31 cellular contexts compared by ENCODE assay signal in genomic region chr1:160074865-160075264, GRCh38. TPM values are rescaled to one million over a fixed set of nuclear protein-coding genes. Genes with fewer than 3 reads are reported as not detected.
"Had no signal": no experiment of that assay in that cellular context is flagged by ENCODE, and none has a peak within 500 bp of the region (broad histone marks: within the 10 kb centered on the region; RNA-seq: fewer than 3 reads in every experiment).

No MANE protein-coding gene starts in this region.

- H3K27ac ChIP-seq: stomach, suprapubic skin, testis, thoracic aorta, thyroid gland, tibial artery, tibial nerve, transverse colon, upper lobe of left lung, upper lobe of right lung, uterus, vagina had no signal

- H3K4me1 ChIP-seq: uterus had no signal

- H3K36me3 Mint-ChIP-seq: stimulated activated effector memory CD8-positive, alpha-beta T cell treated with anti-CD3 and anti-CD28 coated beads, Interleukin-12 subunit alpha, Interleukin-12 subunit beta, amount 100 ng/mL, for 72 hours; stimulated activated memory B cell treated with anti-CD40 and anti-IgM and Interleukin-4, amounts not matched to agents 10 μg/mL and 1 μg/mL and 100 μg/mL, for 72 hours; type B pancreatic cell had no signal

- H3K4me3 ChIP-seq: stomach, suprapubic skin, testis, thoracic aorta, thyroid gland, tibial artery, tibial nerve, transverse colon, upper lobe of left lung, upper lobe of right lung, uterus, vagina had no signal

- H3K27ac Mint-ChIP-seq: stimulated activated effector memory CD8-positive, alpha-beta T cell treated with anti-CD3 and anti-CD28 coated beads, Interleukin-12 subunit alpha, Interleukin-12 subunit beta, amount 100 ng/mL, for 72 hours; stimulated activated memory B cell treated with anti-CD40 and anti-IgM and Interleukin-4, amounts not matched to agents 10 μg/mL and 1 μg/mL and 100 μg/mL, for 72 hours; stimulated activated naive B cell treated with anti-CD40 and anti-IgM and Interleukin-4, amounts not matched to agents 10 μg/mL and 1 μg/mL and 100 μg/mL, for 72 hours; stimulated activated naive CD8-positive, alpha-beta T cell treated with anti-CD3 and anti-CD28 coated beads, Interleukin-15, amount 100 ng/mL, for 72 hours; stimulated activated naive CD8-positive, alpha-beta T cell treated with anti-CD3 and anti-CD28 coated beads, Interleukin-15, Interleukin-2, amounts not matched to agents 100 ng/mL and 50 ng/mL, for 24 hours; type B pancreatic cell had no signal

- FAIRE-seq: urothelium cell line had no signal

- H3K27me3 ChIP-seq: testis, thyroid gland, vagina had no signal

- DNase-seq: stimulated activated CD4-positive, alpha-beta T cell treated with anti-CD3 and anti-CD28 coated beads, Interleukin-2, amount 100 ng/mL, for 48 hours; stimulated activated CD4-positive, alpha-beta T cell treated with anti-CD3 and anti-CD28 coated beads, Interleukin-4, amount 100 ng/mL, for 1 hour; stimulated activated CD4-positive, alpha-beta T cell treated with anti-CD3 and anti-CD28 coated beads, Interleukin-4, amount 100 ng/mL, for 24 hours; stimulated activated CD4-positive, alpha-beta T cell treated with anti-CD3 and anti-CD28 coated beads, Interleukin-4, amount 100 ng/mL, for 4 hours; stimulated activated CD8-positive, alpha-beta memory T cell treated with anti-CD3 and anti-CD28 coated beads, Interleukin-4, amount 100 ng/mL, for 48 hours; stimulated activated naive B cell treated with anti-CD40 and anti-IgM and Interleukin-4, amounts not matched to agents 10 μg/mL and 1 μg/mL and 100 μg/mL, for 72 hours; stimulated activated naive CD4-positive, alpha-beta T cell; stimulated activated naive CD4-positive, alpha-beta T cell treated with Interleukin-2 at 50 U/mL for 16 hours; stimulated activated naive CD8-positive, alpha-beta T cell treated with anti-CD3 and anti-CD28 coated beads, Interleukin-15, amount 100 ng/mL, for 72 hours; stimulated activated naive CD8-positive, alpha-beta T cell treated with anti-CD3 and anti-CD28 coated beads, Interleukin-15, Interleukin-2, amounts not matched to agents 100 U/mL and 50 U/mL, for 24 hours; stomach; substantia nigra; testis; thyroid gland; tibial artery; transverse colon; trophoblast cell; upper lobe of left lung; upper lobe of right lung; uterus had no signal

- H3K9me3 Mint-ChIP-seq: stimulated activated effector memory CD8-positive, alpha-beta T cell treated with anti-CD3 and anti-CD28 coated beads, Interleukin-12 subunit alpha, Interleukin-12 subunit beta, amount 100 ng/mL, for 72 hours; stimulated activated memory B cell treated with anti-CD40 and anti-IgM and Interleukin-4, amounts not matched to agents 10 μg/mL and 1 μg/mL and 100 μg/mL, for 72 hours; stimulated activated naive B cell treated with anti-CD40 and anti-IgM and Interleukin-4, amounts not matched to agents 10 μg/mL and 1 μg/mL and 100 μg/mL, for 72 hours; stimulated activated naive CD8-positive, alpha-beta T cell treated with anti-CD3 and anti-CD28 coated beads, Interleukin-15, amount 100 ng/mL, for 72 hours; stimulated activated naive CD8-positive, alpha-beta T cell treated with anti-CD3 and anti-CD28 coated beads, Interleukin-15, Interleukin-2, amounts not matched to agents 100 ng/mL and 50 ng/mL, for 24 hours; type B pancreatic cell had no signal

- H3K36me3 ChIP-seq: stomach, suprapubic skin, thoracic aorta, thyroid gland, tibial artery, tibial nerve, transverse colon, upper lobe of left lung, upper lobe of right lung, uterus, vagina had no signal

- H3K4me3 Mint-ChIP-seq: stimulated activated effector memory CD8-positive, alpha-beta T cell treated with anti-CD3 and anti-CD28 coated beads, Interleukin-12 subunit alpha, Interleukin-12 subunit beta, amount 100 ng/mL, for 72 hours; stimulated activated memory B cell treated with anti-CD40 and anti-IgM and Interleukin-4, amounts not matched to agents 10 μg/mL and 1 μg/mL and 100 μg/mL, for 72 hours; stimulated activated naive B cell treated with anti-CD40 and anti-IgM and Interleukin-4, amounts not matched to agents 10 μg/mL and 1 μg/mL and 100 μg/mL, for 72 hours; stimulated activated naive CD8-positive, alpha-beta T cell treated with anti-CD3 and anti-CD28 coated beads, Interleukin-15, amount 100 ng/mL, for 72 hours; stimulated activated naive CD8-positive, alpha-beta T cell treated with anti-CD3 and anti-CD28 coated beads, Interleukin-15, Interleukin-2, amounts not matched to agents 100 ng/mL and 50 ng/mL, for 24 hours; type B pancreatic cell had no signal

- H3K9me3 ChIP-seq: stomach, suprapubic skin, testis, thoracic aorta, thyroid gland, tibial artery, tibial nerve, transverse colon, upper lobe of left lung, upper lobe of right lung, uterus, vagina had no signal

- ATAC-seq: stimulated activated effector memory CD8-positive, alpha-beta T cell treated with anti-CD3 and anti-CD28 coated beads, Interleukin-12 subunit alpha, Interleukin-12 subunit beta, amount 100 ng/mL, for 72 hours; stimulated activated memory B cell treated with anti-CD40 and anti-IgM and Interleukin-4, amounts not matched to agents 10 μg/mL and 1 μg/mL and 100 μg/mL, for 72 hours; stimulated activated naive B cell treated with anti-CD40 and anti-IgM and Interleukin-4, amounts not matched to agents 10 μg/mL and 1 μg/mL and 100 μg/mL, for 72 hours; stimulated activated naive CD8-positive, alpha-beta T cell treated with anti-CD3 and anti-CD28 coated beads, Interleukin-15, amount 100 ng/mL, for 72 hours; stimulated activated naive CD8-positive, alpha-beta T cell treated with anti-CD3 and anti-CD28 coated beads, Interleukin-15, Interleukin-2, amounts not matched to agents 100 U/mL and 50 U/mL, for 24 hours; upper lobe of right lung had no signal

RNA-seq across cellular contexts. Expression of gene KCNJ10, which starts 4.9 kb away (rescaled TPM):
- total RNA-seq: stomach, subcutaneous adipose tissue, suprapubic skin, thoracic aorta, transverse colon, upper lobe of right lung, ureter, vagina had no signal

RNA-seq across cellular contexts. Expression of gene KCNJ9, which starts 6.5 kb away (rescaled TPM):
- total RNA-seq: subcutaneous adipose tissue, thyroid gland, upper lobe of left lung, upper lobe of right lung, ureter, vagina had no signal
